ENCODE assay signal across 1 cellular context in genomic region chr19:35143231-35143715, GRCh38.
TF ChIP-seq lines count a peak whose summit lies in the region.

A gene with protein sequence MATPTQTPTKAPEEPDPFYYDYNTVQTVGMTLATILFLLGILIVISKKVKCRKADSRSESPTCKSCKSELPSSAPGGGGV (plus strand): TSS chr19:35143255. CDS start chr19:35143334, 79 bp downstream.

TF ChIP-seq in K562, 482 proteins besides CTCF, POLR2A, EP300 and RAD21 (continued from another document):
- no peak for TF ChIP-seq SMARCA5 (IDR thresholded peaks at IDR 0.05)
- TF ChIP-seq ZNF121 (CRISPR knock-in tag; conservative IDR thresholded peaks at IDR 0.05): no peak
- TF ChIP-seq, protein P1, sequence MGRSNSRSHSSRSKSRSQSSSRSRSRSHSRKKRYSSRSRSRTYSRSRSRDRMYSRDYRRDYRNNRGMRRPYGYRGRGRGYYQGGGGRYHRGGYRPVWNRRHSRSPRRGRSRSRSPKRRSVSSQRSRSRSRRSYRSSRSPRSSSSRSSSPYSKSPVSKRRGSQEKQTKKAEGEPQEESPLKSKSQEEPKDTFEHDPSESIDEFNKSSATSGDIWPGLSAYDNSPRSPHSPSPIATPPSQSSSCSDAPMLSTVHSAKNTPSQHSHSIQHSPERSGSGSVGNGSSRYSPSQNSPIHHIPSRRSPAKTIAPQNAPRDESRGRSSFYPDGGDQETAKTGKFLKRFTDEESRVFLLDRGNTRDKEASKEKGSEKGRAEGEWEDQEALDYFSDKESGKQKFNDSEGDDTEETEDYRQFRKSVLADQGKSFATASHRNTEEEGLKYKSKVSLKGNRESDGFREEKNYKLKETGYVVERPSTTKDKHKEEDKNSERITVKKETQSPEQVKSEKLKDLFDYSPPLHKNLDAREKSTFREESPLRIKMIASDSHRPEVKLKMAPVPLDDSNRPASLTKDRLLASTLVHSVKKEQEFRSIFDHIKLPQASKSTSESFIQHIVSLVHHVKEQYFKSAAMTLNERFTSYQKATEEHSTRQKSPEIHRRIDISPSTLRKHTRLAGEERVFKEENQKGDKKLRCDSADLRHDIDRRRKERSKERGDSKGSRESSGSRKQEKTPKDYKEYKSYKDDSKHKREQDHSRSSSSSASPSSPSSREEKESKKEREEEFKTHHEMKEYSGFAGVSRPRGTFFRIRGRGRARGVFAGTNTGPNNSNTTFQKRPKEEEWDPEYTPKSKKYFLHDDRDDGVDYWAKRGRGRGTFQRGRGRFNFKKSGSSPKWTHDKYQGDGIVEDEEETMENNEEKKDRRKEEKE (IDR thresholded peaks at IDR 0.05; ENCODE audit: borderline replicate concordance in 1 of 2, control insufficient read depth in 1 of 2, low read depth in 2 of 2, low read length in 1 of 2): no peak
- no peak for TF ChIP-seq ZNF174 (CRISPR knock-in tag; IDR thresholded peaks at IDR 0.05)
- no peak for TF ChIP-seq HMG20B (CRISPR knock-in tag; IDR thresholded peaks at IDR 0.05)
- no peak for TF ChIP-seq ELF1 (tag; IDR thresholded peaks at IDR 0.05)
- no peak for TF ChIP-seq SNIP1 (IDR thresholded peaks at IDR 0.05; ENCODE audit: low read depth)
- no peak for TF ChIP-seq STAT5B (CRISPR knock-in tag; IDR thresholded peaks at IDR 0.05)
- TF ChIP-seq FOXK2 (conservative IDR thresholded peaks at IDR 0.05 in 1 of 2, IDR thresholded peaks at IDR 0.05 in 1 of 2; ENCODE audit: low read depth in 2 of 2): no peak
- TF ChIP-seq DPF2 (IDR thresholded peaks at IDR 0.05): no peak
- no peak for TF ChIP-seq CBX3 (IDR thresholded peaks at IDR 0.05; ENCODE audit: borderline replicate concordance in 1 of 2, low read length in 2 of 2)
- TF ChIP-seq ZBTB43 (CRISPR knock-in tag; IDR thresholded peaks at IDR 0.05): no peak
- TF ChIP-seq CHD7 (IDR thresholded peaks at IDR 0.05; ENCODE audit: low read depth, low read length): no peak
- no peak for TF ChIP-seq ZNF830 (CRISPR knock-in tag; IDR thresholded peaks at IDR 0.05)
- no peak for TF ChIP-seq POLR2B (IDR thresholded peaks at IDR 0.05; ENCODE audit: low read depth, partially characterized antibody)
- no peak for TF ChIP-seq BRD4 (IDR thresholded peaks at IDR 0.05)
- TF ChIP-seq, protein P2, sequence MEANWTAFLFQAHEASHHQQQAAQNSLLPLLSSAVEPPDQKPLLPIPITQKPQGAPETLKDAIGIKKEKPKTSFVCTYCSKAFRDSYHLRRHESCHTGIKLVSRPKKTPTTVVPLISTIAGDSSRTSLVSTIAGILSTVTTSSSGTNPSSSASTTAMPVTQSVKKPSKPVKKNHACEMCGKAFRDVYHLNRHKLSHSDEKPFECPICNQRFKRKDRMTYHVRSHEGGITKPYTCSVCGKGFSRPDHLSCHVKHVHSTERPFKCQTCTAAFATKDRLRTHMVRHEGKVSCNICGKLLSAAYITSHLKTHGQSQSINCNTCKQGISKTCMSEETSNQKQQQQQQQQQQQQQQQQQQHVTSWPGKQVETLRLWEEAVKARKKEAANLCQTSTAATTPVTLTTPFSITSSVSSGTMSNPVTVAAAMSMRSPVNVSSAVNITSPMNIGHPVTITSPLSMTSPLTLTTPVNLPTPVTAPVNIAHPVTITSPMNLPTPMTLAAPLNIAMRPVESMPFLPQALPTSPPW (CRISPR knock-in tag; IDR thresholded peaks at IDR 0.05): peak; percentile 4; the same call in 1 of the 2 replicates
- peak; percentile 89 for TF ChIP-seq RFX1 (IDR thresholded peaks at IDR 0.05)
- TF ChIP-seq C11orf30 (IDR thresholded peaks at IDR 0.05; ENCODE audit: low read depth): no peak
- TF ChIP-seq ZNF561 (CRISPR knock-in tag; conservative IDR thresholded peaks at IDR 0.05): no peak
- TF ChIP-seq CHD1 (IDR thresholded peaks at IDR 0.05; ENCODE audit: low read length): no peak
- TF ChIP-seq ELF4 (CRISPR knock-in tag; IDR thresholded peaks at IDR 0.05): no peak
- no peak for TF ChIP-seq POLR2AphosphoS2 (IDR thresholded peaks at IDR 0.05; ENCODE audit: low read length)
- no peak for TF ChIP-seq CBFA2T2 (conservative IDR thresholded peaks at IDR 0.05)
